ENCODE assay signal across 1 cellular context in the genomic region with DNA sequence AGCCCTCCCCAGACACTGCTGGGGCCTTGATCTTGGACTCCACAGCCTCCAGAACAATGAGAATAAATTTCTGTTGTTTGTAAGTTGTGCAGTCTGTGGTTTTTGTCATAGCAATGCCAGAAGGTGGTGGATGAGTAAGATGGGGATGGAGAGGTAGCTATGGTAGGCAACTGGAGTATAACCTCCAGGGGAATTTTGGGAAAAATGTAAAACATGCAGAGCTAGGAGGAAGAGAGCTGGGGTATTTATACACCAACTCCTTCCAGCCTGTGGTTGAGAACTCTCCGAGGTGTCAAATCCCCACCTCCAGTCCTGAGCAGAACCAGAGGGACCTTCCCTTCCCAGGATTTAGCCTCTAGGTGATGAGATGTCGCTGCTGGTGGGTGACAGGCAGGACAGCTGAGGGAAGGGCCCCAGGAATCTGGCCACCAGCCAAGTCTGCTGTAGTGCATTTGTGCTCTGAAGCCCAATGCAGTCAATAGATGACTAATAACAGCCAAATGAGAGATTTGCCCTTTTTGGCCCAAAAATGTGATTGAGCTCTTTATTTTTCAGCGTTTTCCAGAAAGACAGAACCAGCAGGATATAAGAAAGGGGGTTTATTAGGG.
TF ChIP-seq lines count a peak whose summit lies in the region.

No MANE protein-coding gene starts in this region.

TF ChIP-seq in HepG2, 621 proteins besides CTCF, POLR2A, EP300 and RAD21 (continued from another document):
- TF ChIP-seq, protein P1, sequence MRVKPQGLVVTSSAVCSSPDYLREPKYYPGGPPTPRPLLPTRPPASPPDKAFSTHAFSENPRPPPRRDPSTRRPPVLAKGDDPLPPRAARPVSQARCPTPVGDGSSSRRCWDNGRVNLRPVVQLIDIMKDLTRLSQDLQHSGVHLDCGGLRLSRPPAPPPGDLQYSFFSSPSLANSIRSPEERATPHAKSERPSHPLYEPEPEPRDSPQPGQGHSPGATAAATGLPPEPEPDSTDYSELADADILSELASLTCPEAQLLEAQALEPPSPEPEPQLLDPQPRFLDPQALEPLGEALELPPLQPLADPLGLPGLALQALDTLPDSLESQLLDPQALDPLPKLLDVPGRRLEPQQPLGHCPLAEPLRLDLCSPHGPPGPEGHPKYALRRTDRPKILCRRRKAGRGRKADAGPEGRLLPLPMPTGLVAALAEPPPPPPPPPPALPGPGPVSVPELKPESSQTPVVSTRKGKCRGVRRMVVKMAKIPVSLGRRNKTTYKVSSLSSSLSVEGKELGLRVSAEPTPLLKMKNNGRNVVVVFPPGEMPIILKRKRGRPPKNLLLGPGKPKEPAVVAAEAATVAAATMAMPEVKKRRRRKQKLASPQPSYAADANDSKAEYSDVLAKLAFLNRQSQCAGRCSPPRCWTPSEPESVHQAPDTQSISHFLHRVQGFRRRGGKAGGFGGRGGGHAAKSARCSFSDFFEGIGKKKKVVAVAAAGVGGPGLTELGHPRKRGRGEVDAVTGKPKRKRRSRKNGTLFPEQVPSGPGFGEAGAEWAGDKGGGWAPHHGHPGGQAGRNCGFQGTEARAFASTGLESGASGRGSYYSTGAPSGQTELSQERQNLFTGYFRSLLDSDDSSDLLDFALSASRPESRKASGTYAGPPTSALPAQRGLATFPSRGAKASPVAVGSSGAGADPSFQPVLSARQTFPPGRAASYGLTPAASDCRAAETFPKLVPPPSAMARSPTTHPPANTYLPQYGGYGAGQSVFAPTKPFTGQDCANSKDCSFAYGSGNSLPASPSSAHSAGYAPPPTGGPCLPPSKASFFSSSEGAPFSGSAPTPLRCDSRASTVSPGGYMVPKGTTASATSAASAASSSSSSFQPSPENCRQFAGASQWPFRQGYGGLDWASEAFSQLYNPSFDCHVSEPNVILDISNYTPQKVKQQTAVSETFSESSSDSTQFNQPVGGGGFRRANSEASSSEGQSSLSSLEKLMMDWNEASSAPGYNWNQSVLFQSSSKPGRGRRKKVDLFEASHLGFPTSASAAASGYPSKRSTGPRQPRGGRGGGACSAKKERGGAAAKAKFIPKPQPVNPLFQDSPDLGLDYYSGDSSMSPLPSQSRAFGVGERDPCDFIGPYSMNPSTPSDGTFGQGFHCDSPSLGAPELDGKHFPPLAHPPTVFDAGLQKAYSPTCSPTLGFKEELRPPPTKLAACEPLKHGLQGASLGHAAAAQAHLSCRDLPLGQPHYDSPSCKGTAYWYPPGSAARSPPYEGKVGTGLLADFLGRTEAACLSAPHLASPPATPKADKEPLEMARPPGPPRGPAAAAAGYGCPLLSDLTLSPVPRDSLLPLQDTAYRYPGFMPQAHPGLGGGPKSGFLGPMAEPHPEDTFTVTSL (CRISPR knock-in tag; IDR thresholded peaks at IDR 0.05; ENCODE audit: borderline replicate concordance): no peak
- no peak for TF ChIP-seq ZFP36L1 (CRISPR knock-in tag; IDR thresholded peaks at IDR 0.05)
- no peak for TF ChIP-seq ZNF138 (CRISPR knock-in tag; IDR thresholded peaks at IDR 0.05; ENCODE audit: low read depth)
- no peak for TF ChIP-seq ZNF256 (CRISPR knock-in tag; conservative IDR thresholded peaks at IDR 0.05)
- TF ChIP-seq KDM6A (CRISPR knock-in tag; IDR thresholded peaks at IDR 0.05; ENCODE audit: low read depth): no peak
